18 cellular contexts compared by ENCODE assay signal in genomic region chr20:61817061-61817460, GRCh38.
DNase-seq lines count a peak whose midpoint lies in the region; ATAC-seq and TF ChIP-seq lines count a peak whose summit lies in the region.
"Had no signal": no experiment of that assay in that cellular context is flagged by ENCODE, and none has a peak within 500 bp of the region (broad histone marks: within the 10 kb centered on the region; RNA-seq: fewer than 3 reads in every experiment).

No MANE protein-coding gene starts in this region.

- H3K79me2 ChIP-seq in osteoblast (ENCODE audit: insufficient read depth, low read length), result no peaks in the 10 kb centered on the region

- no peaks in the 10 kb centered on the region for H3K27me3 ChIP-seq in right atrium auricular region
- H3K27me3 ChIP-seq in osteoblast (ENCODE audit: insufficient read depth, low read length), result no peaks in the 10 kb centered on the region

- H3K9me3 Mint-ChIP-seq in glutamatergic neuron (ENCODE audit: unreplicated experiment), result no peaks in the 10 kb centered on the region
- H3K9me3 Mint-ChIP-seq: CD4-positive, alpha-beta memory T cell had no signal

- no peak overlapping the region for H3K27ac ChIP-seq in right atrium auricular region
- H3K27ac ChIP-seq in osteoblast (ENCODE audit: low read depth, low read length), result no peak overlapping the region
- H3K27ac ChIP-seq: HL-60 had no signal

- no peak overlapping the region for H3K4me2 ChIP-seq in osteoblast (ENCODE audit: insufficient read depth, low read length)

- H3K9me3 ChIP-seq in right atrium auricular region, result no peaks in the 10 kb centered on the region
- no peaks in the 10 kb centered on the region for H3K9me3 ChIP-seq in osteoblast (ENCODE audit: low read depth, low read length)
- H3K9me3 ChIP-seq: BE2C had no signal

- TF ChIP-seq CTCF in right atrium auricular region (IDR thresholded peaks at IDR 0.05) (no peak), glutamatergic neuron (IDR thresholded peaks at IDR 0.05; ENCODE audit: partially characterized antibody, unreplicated experiment) (no peak), osteoblast (IDR thresholded peaks at IDR 0.05; ENCODE audit: extremely low read depth, low read depth, low read length) (no peak)

- peaks cover 3% of the 10 kb centered on the region for H3K4me1 Mint-ChIP-seq in glutamatergic neuron (ENCODE audit: low read depth, unreplicated experiment)
- H3K4me1 Mint-ChIP-seq: CD14-positive monocyte; CD4-positive, alpha-beta memory T cell had no signal

- DNase-seq in left ventricle myocardium superior, result peak; percentile 2
- DNase-seq in right atrium auricular region (ENCODE audit: low spot score), result no peak
- DNase-seq in glutamatergic neuron, result peak; percentile 1
- peak; percentile 19 for DNase-seq in osteoblast (ENCODE audit: insufficient read length, low spot score, missing footprints)
- DNase-seq in nucleus accumbens (lab: John Stamatoyannopoulos, UW), result no peak
- no peak for DNase-seq in OCI-M2 (lab: John Stamatoyannopoulos, UW; ENCODE audit: unreplicated experiment)
- DNase-seq: ACHN; BE2C; CD4-positive, alpha-beta memory T cell; DMS153; DMS79; GDM1; GOT3; H7; HFFc6 had no signal

- no peak overlapping the region for H2AFZ ChIP-seq in osteoblast (ENCODE audit: low read length)

- H3K36me3 ChIP-seq in right atrium auricular region (no peaks in the 10 kb centered on the region), osteoblast (ENCODE audit: insufficient read depth, low read length) (no peaks in the 10 kb centered on the region)
- H3K36me3 ChIP-seq: BE2C had no signal

- no peak for ATAC-seq in left ventricle myocardium superior
- ATAC-seq: HCT116 had no signal

- no peaks in the 10 kb centered on the region for H3K36me3 Mint-ChIP-seq in glutamatergic neuron (ENCODE audit: unreplicated experiment)
- H3K36me3 Mint-ChIP-seq: CD14-positive monocyte; CD4-positive, alpha-beta memory T cell had no signal

- H3K4me1 ChIP-seq in right atrium auricular region (no peaks in the 10 kb centered on the region), osteoblast (ENCODE audit: insufficient read depth, low read length) (no peaks in the 10 kb centered on the region)
- H3K4me1 ChIP-seq: BE2C had no signal

- H4K20me1 ChIP-seq in osteoblast (ENCODE audit: insufficient read depth, low read length), result no peaks in the 10 kb centered on the region

- intact Hi-C loops in left ventricle myocardium superior (cut with micrococcal nuclease), result no loop called here

- H3K4me3 ChIP-seq in right atrium auricular region, result no peak overlapping the region
- no peak overlapping the region for H3K4me3 ChIP-seq in osteoblast (ENCODE audit: insufficient read depth, low read length)

- no peak overlapping the region for H3K4me3 Mint-ChIP-seq in glutamatergic neuron (ENCODE audit: unreplicated experiment)
- H3K4me3 Mint-ChIP-seq: CD14-positive monocyte; CD4-positive, alpha-beta memory T cell; HFFc6 had no signal

- H3K27me3 Mint-ChIP-seq in glutamatergic neuron (ENCODE audit: unreplicated experiment), result no peaks in the 10 kb centered on the region

- no peak overlapping the region for H3K27ac Mint-ChIP-seq in glutamatergic neuron (ENCODE audit: unreplicated experiment)
- H3K27ac Mint-ChIP-seq: CD14-positive monocyte; CD4-positive, alpha-beta memory T cell; HFFc6 had no signal

Comparison
In these comparisons a context has a peak if more than half of its experiments do, and no peak if none do; other contexts are left out.
1. DNase-seq: peak in left ventricle myocardium superior (single experiment), glutamatergic neuron (single experiment) and osteoblast (single experiment); none in right atrium auricular region (single experiment), nucleus accumbens (0 of 56) and OCI-M2 (single experiment).